1 cellular context compared by ENCODE assay signal in genomic region chr19:1875646-1876493, GRCh38.
TF ChIP-seq lines count a peak whose summit lies in the region.

No MANE protein-coding gene starts in this region.

TF ChIP-seq in K562, 482 proteins besides CTCF, POLR2A, EP300 and RAD21 (continues in another document):
- TF ChIP-seq TAL1 (IDR thresholded peaks at IDR 0.05) (no peak), ZBTB8A (IDR thresholded peaks at IDR 0.05; ENCODE audit: partially characterized antibody) (no peak), ZNF551 (CRISPR knock-in tag; IDR thresholded peaks at IDR 0.05) (no peak), RBBP5 (IDR thresholded peaks at IDR 0.05; ENCODE audit: borderline replicate concordance, insufficient read depth, low read length, poor library complexity, severe bottlenecking) (peak; percentile 82), POLR2AphosphoS5 (IDR thresholded peaks at IDR 0.05; ENCODE audit: control insufficient read depth, insufficient read depth, low read depth, low read length) (peak; percentile 78), HDAC6 (IDR thresholded peaks at IDR 0.05; ENCODE audit: low read depth, low read length) (no peak), ADNP (tag; IDR thresholded peaks at IDR 0.05) (no peak), EWSR1 (IDR thresholded peaks at IDR 0.05; ENCODE audit: borderline replicate concordance, low read depth, partially characterized antibody) (no peak), IFI16 (CRISPR knock-in tag; IDR thresholded peaks at IDR 0.05) (no peak), EP400 (IDR thresholded peaks at IDR 0.05) (peak; percentile 79; the same call in 1 of the 2 replicates), SIN3B (IDR thresholded peaks at IDR 0.05; ENCODE audit: low read depth) (no peak; the same call in 1 of the 2 replicates), SNIP1 (IDR thresholded peaks at IDR 0.05; ENCODE audit: low read depth) (peak; percentile 58; the same call in 1 of the 2 replicates), BHLHE40 (IDR thresholded peaks at IDR 0.05; ENCODE audit: low read length) (peak; percentile 100), TFE3 (CRISPR knock-in tag; IDR thresholded peaks at IDR 0.05) (peak; percentile 80), RBM39 (optimal IDR thresholded peaks at IDR 0.05; ENCODE audit: low read depth, low read length) (no peak), ZBTB2 (IDR thresholded peaks at IDR 0.05) (peak; percentile 65), TAF1 (IDR thresholded peaks at IDR 0.05; ENCODE audit: control insufficient read depth, extremely low read depth, insufficient read depth, low read length, severe bottlenecking) (peak; percentile 88), TEAD2 (tag; IDR thresholded peaks at IDR 0.05) (no peak), ZNF282 (CRISPR knock-in tag; IDR thresholded peaks at IDR 0.05) (peak; percentile 46; the same call in 1 of the 2 replicates), KAT2B (IDR thresholded peaks at IDR 0.05; ENCODE audit: low read depth, low read length) (no peak), HEY1 (CRISPR knock-in tag; IDR thresholded peaks at IDR 0.05; ENCODE audit: borderline replicate concordance) (no peak), SMARCC2 (IDR thresholded peaks at IDR 0.05; ENCODE audit: low read depth) (no peak), SIX5 (IDR thresholded peaks at IDR 0.05; ENCODE audit: borderline replicate concordance in 1 of 2, insufficient read depth in 1 of 2, low read depth in 1 of 2, low read length in 2 of 2) (no peak), PRMT5 (CRISPR knock-in tag; IDR thresholded peaks at IDR 0.05) (no peak), FOS (IDR thresholded peaks at IDR 0.05; ENCODE audit: extremely low read depth, insufficient read length) (no peak), PHF20 (IDR thresholded peaks at IDR 0.05; ENCODE audit: partially characterized antibody) (peak; percentile 72), CSDE1 (IDR thresholded peaks at IDR 0.05) (no peak), SIRT6 (IDR thresholded peaks at IDR 0.05; ENCODE audit: low read depth, low read length) (no peak), MTF1 (CRISPR knock-in tag; IDR thresholded peaks at IDR 0.05; ENCODE audit: borderline replicate concordance) (no peak), DDX20 (tag; IDR thresholded peaks at IDR 0.05; ENCODE audit: low read depth) (no peak), RFX7 (CRISPR knock-in tag; IDR thresholded peaks at IDR 0.05) (no peak), DNMT1 (IDR thresholded peaks at IDR 0.05) (no peak), PHTF2 (CRISPR knock-in tag; IDR thresholded peaks at IDR 0.05) (no peak), HNRNPH1 (optimal IDR thresholded peaks at IDR 0.05; ENCODE audit: low read depth, low read length) (no peak), SRSF7 (optimal IDR thresholded peaks at IDR 0.05; ENCODE audit: low read depth, low read length) (no peak), E2F6 (IDR thresholded peaks at IDR 0.05; ENCODE audit: borderline replicate concordance in 1 of 2, extremely low read depth in 1 of 2, insufficient read depth in 1 of 2, insufficient read length in 1 of 2, low read depth in 1 of 2, low read length in 1 of 2, poor library complexity in 1 of 2, severe bottlenecking in 1 of 2) (peak; percentile 89 to 92), ZNF253 (CRISPR knock-in tag; conservative IDR thresholded peaks at IDR 0.05) (no peak), ZNF780A (CRISPR knock-in tag; IDR thresholded peaks at IDR 0.05) (peak; percentile 26; the same call in 1 of the 2 replicates), NUFIP1 (IDR thresholded peaks at IDR 0.05; ENCODE audit: partially characterized antibody) (no peak), CCNT2 (IDR thresholded peaks at IDR 0.05; ENCODE audit: borderline replicate concordance, extremely low read depth, insufficient read length, low read depth, low read length) (peak; percentile 98), KLF6 (CRISPR knock-in tag; IDR thresholded peaks at IDR 0.05; ENCODE audit: borderline replicate concordance) (no peak)
- TF ChIP-seq, protein P1, sequence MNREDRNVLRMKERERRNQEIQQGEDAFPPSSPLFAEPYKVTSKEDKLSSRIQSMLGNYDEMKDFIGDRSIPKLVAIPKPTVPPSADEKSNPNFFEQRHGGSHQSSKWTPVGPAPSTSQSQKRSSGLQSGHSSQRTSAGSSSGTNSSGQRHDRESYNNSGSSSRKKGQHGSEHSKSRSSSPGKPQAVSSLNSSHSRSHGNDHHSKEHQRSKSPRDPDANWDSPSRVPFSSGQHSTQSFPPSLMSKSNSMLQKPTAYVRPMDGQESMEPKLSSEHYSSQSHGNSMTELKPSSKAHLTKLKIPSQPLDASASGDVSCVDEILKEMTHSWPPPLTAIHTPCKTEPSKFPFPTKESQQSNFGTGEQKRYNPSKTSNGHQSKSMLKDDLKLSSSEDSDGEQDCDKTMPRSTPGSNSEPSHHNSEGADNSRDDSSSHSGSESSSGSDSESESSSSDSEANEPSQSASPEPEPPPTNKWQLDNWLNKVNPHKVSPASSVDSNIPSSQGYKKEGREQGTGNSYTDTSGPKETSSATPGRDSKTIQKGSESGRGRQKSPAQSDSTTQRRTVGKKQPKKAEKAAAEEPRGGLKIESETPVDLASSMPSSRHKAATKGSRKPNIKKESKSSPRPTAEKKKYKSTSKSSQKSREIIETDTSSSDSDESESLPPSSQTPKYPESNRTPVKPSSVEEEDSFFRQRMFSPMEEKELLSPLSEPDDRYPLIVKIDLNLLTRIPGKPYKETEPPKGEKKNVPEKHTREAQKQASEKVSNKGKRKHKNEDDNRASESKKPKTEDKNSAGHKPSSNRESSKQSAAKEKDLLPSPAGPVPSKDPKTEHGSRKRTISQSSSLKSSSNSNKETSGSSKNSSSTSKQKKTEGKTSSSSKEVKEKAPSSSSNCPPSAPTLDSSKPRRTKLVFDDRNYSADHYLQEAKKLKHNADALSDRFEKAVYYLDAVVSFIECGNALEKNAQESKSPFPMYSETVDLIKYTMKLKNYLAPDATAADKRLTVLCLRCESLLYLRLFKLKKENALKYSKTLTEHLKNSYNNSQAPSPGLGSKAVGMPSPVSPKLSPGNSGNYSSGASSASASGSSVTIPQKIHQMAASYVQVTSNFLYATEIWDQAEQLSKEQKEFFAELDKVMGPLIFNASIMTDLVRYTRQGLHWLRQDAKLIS (CRISPR knock-in tag; IDR thresholded peaks at IDR 0.05), result peak; percentile 83; the same call in 1 of the 2 replicates
- TF ChIP-seq, protein P2, sequence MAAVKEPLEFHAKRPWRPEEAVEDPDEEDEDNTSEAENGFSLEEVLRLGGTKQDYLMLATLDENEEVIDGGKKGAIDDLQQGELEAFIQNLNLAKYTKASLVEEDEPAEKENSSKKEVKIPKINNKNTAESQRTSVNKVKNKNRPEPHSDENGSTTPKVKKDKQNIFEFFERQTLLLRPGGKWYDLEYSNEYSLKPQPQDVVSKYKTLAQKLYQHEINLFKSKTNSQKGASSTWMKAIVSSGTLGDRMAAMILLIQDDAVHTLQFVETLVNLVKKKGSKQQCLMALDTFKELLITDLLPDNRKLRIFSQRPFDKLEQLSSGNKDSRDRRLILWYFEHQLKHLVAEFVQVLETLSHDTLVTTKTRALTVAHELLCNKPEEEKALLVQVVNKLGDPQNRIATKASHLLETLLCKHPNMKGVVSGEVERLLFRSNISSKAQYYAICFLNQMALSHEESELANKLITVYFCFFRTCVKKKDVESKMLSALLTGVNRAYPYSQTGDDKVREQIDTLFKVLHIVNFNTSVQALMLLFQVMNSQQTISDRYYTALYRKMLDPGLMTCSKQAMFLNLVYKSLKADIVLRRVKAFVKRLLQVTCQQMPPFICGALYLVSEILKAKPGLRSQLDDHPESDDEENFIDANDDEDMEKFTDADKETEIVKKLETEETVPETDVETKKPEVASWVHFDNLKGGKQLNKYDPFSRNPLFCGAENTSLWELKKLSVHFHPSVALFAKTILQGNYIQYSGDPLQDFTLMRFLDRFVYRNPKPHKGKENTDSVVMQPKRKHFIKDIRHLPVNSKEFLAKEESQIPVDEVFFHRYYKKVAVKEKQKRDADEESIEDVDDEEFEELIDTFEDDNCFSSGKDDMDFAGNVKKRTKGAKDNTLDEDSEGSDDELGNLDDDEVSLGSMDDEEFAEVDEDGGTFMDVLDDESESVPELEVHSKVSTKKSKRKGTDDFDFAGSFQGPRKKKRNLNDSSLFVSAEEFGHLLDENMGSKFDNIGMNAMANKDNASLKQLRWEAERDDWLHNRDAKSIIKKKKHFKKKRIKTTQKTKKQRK (IDR thresholded peaks at IDR 0.05; ENCODE audit: borderline replicate concordance, low read depth, low read length), result no peak
- TF ChIP-seq, protein P3, sequence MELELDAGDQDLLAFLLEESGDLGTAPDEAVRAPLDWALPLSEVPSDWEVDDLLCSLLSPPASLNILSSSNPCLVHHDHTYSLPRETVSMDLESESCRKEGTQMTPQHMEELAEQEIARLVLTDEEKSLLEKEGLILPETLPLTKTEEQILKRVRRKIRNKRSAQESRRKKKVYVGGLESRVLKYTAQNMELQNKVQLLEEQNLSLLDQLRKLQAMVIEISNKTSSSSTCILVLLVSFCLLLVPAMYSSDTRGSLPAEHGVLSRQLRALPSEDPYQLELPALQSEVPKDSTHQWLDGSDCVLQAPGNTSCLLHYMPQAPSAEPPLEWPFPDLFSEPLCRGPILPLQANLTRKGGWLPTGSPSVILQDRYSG (tag; conservative IDR thresholded peaks at IDR 0.05; ENCODE audit: low read depth), result no peak
- TF ChIP-seq, protein P4, sequence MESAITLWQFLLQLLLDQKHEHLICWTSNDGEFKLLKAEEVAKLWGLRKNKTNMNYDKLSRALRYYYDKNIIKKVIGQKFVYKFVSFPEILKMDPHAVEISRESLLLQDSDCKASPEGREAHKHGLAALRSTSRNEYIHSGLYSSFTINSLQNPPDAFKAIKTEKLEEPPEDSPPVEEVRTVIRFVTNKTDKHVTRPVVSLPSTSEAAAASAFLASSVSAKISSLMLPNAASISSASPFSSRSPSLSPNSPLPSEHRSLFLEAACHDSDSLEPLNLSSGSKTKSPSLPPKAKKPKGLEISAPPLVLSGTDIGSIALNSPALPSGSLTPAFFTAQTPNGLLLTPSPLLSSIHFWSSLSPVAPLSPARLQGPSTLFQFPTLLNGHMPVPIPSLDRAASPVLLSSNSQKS (CRISPR knock-in tag; IDR thresholded peaks at IDR 0.05), result no peak
- TF ChIP-seq, protein P5, sequence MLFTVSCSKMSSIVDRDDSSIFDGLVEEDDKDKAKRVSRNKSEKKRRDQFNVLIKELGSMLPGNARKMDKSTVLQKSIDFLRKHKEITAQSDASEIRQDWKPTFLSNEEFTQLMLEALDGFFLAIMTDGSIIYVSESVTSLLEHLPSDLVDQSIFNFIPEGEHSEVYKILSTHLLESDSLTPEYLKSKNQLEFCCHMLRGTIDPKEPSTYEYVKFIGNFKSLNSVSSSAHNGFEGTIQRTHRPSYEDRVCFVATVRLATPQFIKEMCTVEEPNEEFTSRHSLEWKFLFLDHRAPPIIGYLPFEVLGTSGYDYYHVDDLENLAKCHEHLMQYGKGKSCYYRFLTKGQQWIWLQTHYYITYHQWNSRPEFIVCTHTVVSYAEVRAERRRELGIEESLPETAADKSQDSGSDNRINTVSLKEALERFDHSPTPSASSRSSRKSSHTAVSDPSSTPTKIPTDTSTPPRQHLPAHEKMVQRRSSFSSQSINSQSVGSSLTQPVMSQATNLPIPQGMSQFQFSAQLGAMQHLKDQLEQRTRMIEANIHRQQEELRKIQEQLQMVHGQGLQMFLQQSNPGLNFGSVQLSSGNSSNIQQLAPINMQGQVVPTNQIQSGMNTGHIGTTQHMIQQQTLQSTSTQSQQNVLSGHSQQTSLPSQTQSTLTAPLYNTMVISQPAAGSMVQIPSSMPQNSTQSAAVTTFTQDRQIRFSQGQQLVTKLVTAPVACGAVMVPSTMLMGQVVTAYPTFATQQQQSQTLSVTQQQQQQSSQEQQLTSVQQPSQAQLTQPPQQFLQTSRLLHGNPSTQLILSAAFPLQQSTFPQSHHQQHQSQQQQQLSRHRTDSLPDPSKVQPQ (CRISPR knock-in tag; IDR thresholded peaks at IDR 0.05; ENCODE audit: borderline replicate concordance), result no peak
